Comparison of ENCODE assay signal across 19 cellular contexts in genomic region chr5:143308726-143309125, GRCh38.
DNase-seq lines count a peak whose midpoint lies in the region; ATAC-seq and TF ChIP-seq lines count a peak whose summit lies in the region.
"Had no signal": no experiment of that assay in that cellular context is flagged by ENCODE, and none has a peak within 500 bp of the region (broad histone marks: within the 10 kb centered on the region; RNA-seq: fewer than 3 reads in every experiment).

No MANE protein-coding gene starts in this region.

- TF ChIP-seq CTCF in Panc1 (IDR thresholded peaks at IDR 0.05) = no peak

- H3K9ac ChIP-seq in skeletal muscle tissue (ENCODE audit: low read depth in 1 of 3, low read length in 3 of 3) = no peak overlapping the region

- intact Hi-C loops in Panc1 (cut with micrococcal nuclease; ENCODE audit: unreplicated experiment) = loop anchor here (10.0 kb wide), 1 partner anchor 86 kb away; no protein-coding TSS in a partner anchor

- H3K4me3 ChIP-seq in Panc1 (ENCODE audit: low read depth in 2 of 2, low read length in 2 of 2) (no peak overlapping the region), skeletal muscle tissue (ENCODE audit: low read length in 3 of 3) (no peak overlapping the region)
- H3K4me3 ChIP-seq: ascending aorta, coronary artery, GM12878, testis had no signal

- CTCF ChIA-PET in Panc1 (lab: Charles Lee) = interaction anchor here (0.6 kb wide), 1 partner anchor 29 kb away, joined by 4 read pairs; no protein-coding TSS in a partner anchor

- no peak for ATAC-seq in Panc1
- ATAC-seq: GM12878, HepG2, left lobe of liver, Right ventricle myocardium inferior had no signal

- peaks cover 5% of the 10 kb centered on the region; the same call in 1 of the 2 replicates for H3K36me3 ChIP-seq in Panc1 (ENCODE audit: control insufficient read depth, insufficient read depth, low read length)
- H3K36me3 ChIP-seq in skeletal muscle tissue (ENCODE audit: control insufficient read depth in 3 of 3, insufficient read depth in 3 of 3, low read length in 3 of 3) = peaks cover 2 to 51% (median 23%) of the 10 kb centered on the region in 3 donors

- H3K27ac ChIP-seq in Panc1 (ENCODE audit: low read length) (peak overlapping the region; percentile 48; the same call in 1 of the 2 replicates), skeletal muscle tissue (ENCODE audit: low read depth, low read length) (peak overlapping the region; percentile 26)
- H3K27ac ChIP-seq: coronary artery, testis had no signal

- no peaks in the 10 kb centered on the region for H3K27me3 ChIP-seq in Panc1 (ENCODE audit: control insufficient read depth, insufficient read depth, low read length)
- no peaks in the 10 kb centered on the region for H3K27me3 ChIP-seq in skeletal muscle tissue (ENCODE audit: control insufficient read depth in 3 of 3, insufficient read depth in 3 of 3, low read length in 3 of 3)
- H3K27me3 ChIP-seq: ascending aorta, testis had no signal

- DNase-seq in Caki2 (ENCODE audit: low read depth) (peak; percentile 3), Panc1 (ENCODE audit: low read depth, low spot score) (no peak), fibroblast of gingiva (ENCODE audit: low read depth) (peak; percentile 33), DMS 273 treated with DMSO at 0.1 percent for 48 hours (lab: John Stamatoyannopoulos, UW) (no peak), DMS79 treated with DMSO at 0.1 percent for 48 hours (lab: John Stamatoyannopoulos, UW) (no peak)
- DNase-seq in NK-92 treated with Interleukin-12 subunit alpha and Interleukin-12 subunit beta, amount 100 ng/mL, for 24 hours (lab: John Stamatoyannopoulos, UW) = no peak
- DNase-seq: activated naive CD4-positive, alpha-beta T cell treated with Interleukin-2 at 50 U/mL for 16 hours; AML-193; Calu3; NCI-H1417 treated with DMSO at 0.1 percent for 48 hours; NCI-H69; testis had no signal

- POLR2A ChIA-PET in Panc1 (lab: Charles Lee) = no interaction called here

- H3K9me3 ChIP-seq in Panc1 (ENCODE audit: control insufficient read depth, insufficient read depth, low read depth, low read length) = no peaks in the 10 kb centered on the region
- H3K9me3 ChIP-seq in skeletal muscle tissue (ENCODE audit: control insufficient read depth in 3 of 3, low read length in 3 of 3) = no peaks in the 10 kb centered on the region
- H3K9me3 ChIP-seq: ascending aorta, testis had no signal

- in situ Hi-C loops in Caki2 (cut with HindIII; ENCODE audit: low pct_unique_long_range_greater_than_20kb, low sequenced_read_pairs) = no loop called here
- in situ Hi-C loops in Panc1 (cut with HindIII; ENCODE audit: low pct_unique_long_range_greater_than_20kb, low sequenced_read_pairs) = no loop called here

- BruUV-seq in Panc1 (replicated peaks; lab: Mats Ljungman, UMichigan) = no TSS peak

- peaks cover 12% of the 10 kb centered on the region for H3K4me1 ChIP-seq in Panc1 (ENCODE audit: control insufficient read depth, insufficient read depth, low read length)
- H3K4me1 ChIP-seq in skeletal muscle tissue (ENCODE audit: control insufficient read depth in 3 of 3, insufficient read depth in 3 of 3, low read length in 3 of 3) = peaks cover 3 to 12% (median 4%) of the 10 kb centered on the region in 3 donors
- H3K4me1 ChIP-seq: testis had no signal

Comparison
In these comparisons a context has a peak if more than half of its experiments do, and no peak if none do; other contexts are left out.
1. DNase-seq: peak in Caki2 (single experiment) and fibroblast of gingiva (single experiment); none in Panc1 (single experiment), DMS 273 treated with DMSO at 0.1 percent for 48 hours (single experiment), NK-92 treated with Interleukin-12 subunit alpha and Interleukin-12 subunit beta, amount 100 ng/mL, for 24 hours (single experiment) and DMS79 treated with DMSO at 0.1 percent for 48 hours (single experiment).